In genomic region chr9:37919956-37920335, GRCh38 we compare ENCODE assay signal across 21 cellular contexts.
"Had no signal": no experiment of that assay in that cellular context is flagged by ENCODE, and none has a peak within 500 bp of the region (broad histone marks: within the 10 kb centered on the region; RNA-seq: fewer than 3 reads in every experiment).

No MANE protein-coding gene starts in this region.

- H3K4me3 Mint-ChIP-seq: activated CD8-positive, alpha-beta memory T cell treated with anti-CD3 and anti-CD28 coated beads, Interleukin-2, amount 10 ng/mL, durations not matched to agents 7 days and 5 days; activated CD8-positive, alpha-beta T cell treated with anti-CD3 and anti-CD28 coated beads, Interleukin-2, amount 10 ng/mL, durations not matched to agents 7 days and 5 days; activated naive CD8-positive, alpha-beta T cell; effector memory CD8-positive, alpha-beta T cell; immature natural killer cell had no signal

- H3K4me3 ChIP-seq: ascending aorta, heart left ventricle, lung, pancreas, psoas muscle, smooth muscle cell, suprapubic skin, tibial artery had no signal

- H3K9me3 Mint-ChIP-seq: activated T-helper 2 cell treated with anti-CD3 and anti-CD28 coated beads, Interferon-gamma antibody, Interleukin-2, Interleukin-4, amounts not matched to agents 10 μg/mL and 5 μg/mL and 100 μg/mL, durations not matched to agents 14 hours and 24 hours and 36 hours; effector memory CD8-positive, alpha-beta T cell; nephron progenitor cell had no signal

- DNase-seq: activated CD4-positive, alpha-beta T cell treated with anti-CD3 and anti-CD28 coated beads, Interleukin-2, amount 50 U/mL, for 1 hour; activated naive CD4-positive, alpha-beta T cell treated with Interleukin-2 at 50 U/mL for 16 hours; activated T-cell treated with anti-CD3 and anti-CD28 coated beads, Interleukin-2, amount 50 U/mL, for 48 hours; brain microvascular endothelial cell; cortex of kidney; effector memory CD8-positive, alpha-beta T cell; heart left ventricle; immature natural killer cell; pancreas; psoas muscle; stimulated activated naive CD4-positive, alpha-beta T cell had no signal

- ATAC-seq: effector memory CD8-positive, alpha-beta T cell; heart left ventricle had no signal

- H3K27me3 ChIP-seq: ascending aorta, brain microvascular endothelial cell, heart left ventricle, pancreas, suprapubic skin, tibial artery had no signal

- H3K27ac ChIP-seq: ascending aorta, brain microvascular endothelial cell, heart left ventricle, pancreas, psoas muscle, suprapubic skin, tibial artery had no signal

- H3K9me3 ChIP-seq: ascending aorta, heart left ventricle, pancreas, psoas muscle, suprapubic skin, tibial artery had no signal

- H3K36me3 Mint-ChIP-seq: activated CD8-positive, alpha-beta memory T cell treated with anti-CD3 and anti-CD28 coated beads, Interleukin-2, amount 10 ng/mL, durations not matched to agents 7 days and 5 days; activated naive CD8-positive, alpha-beta T cell; immature natural killer cell had no signal

- FAIRE-seq: pancreas had no signal

- H3K27me3 Mint-ChIP-seq: activated CD8-positive, alpha-beta memory T cell treated with anti-CD3 and anti-CD28 coated beads, Interleukin-2, amount 10 ng/mL, durations not matched to agents 7 days and 5 days; activated naive CD8-positive, alpha-beta T cell had no signal

- H3K27ac Mint-ChIP-seq: activated CD8-positive, alpha-beta memory T cell treated with anti-CD3 and anti-CD28 coated beads, Interleukin-2, amount 10 ng/mL, durations not matched to agents 7 days and 5 days; activated CD8-positive, alpha-beta T cell treated with anti-CD3 and anti-CD28 coated beads, Interleukin-2, amount 10 ng/mL, durations not matched to agents 7 days and 5 days; activated naive CD8-positive, alpha-beta T cell; activated T-helper 2 cell treated with anti-CD3 and anti-CD28 coated beads, Interferon-gamma antibody, Interleukin-2, Interleukin-4, amounts not matched to agents 10 μg/mL and 5 μg/mL and 100 μg/mL, durations not matched to agents 14 hours and 24 hours and 36 hours; effector memory CD8-positive, alpha-beta T cell; immature natural killer cell had no signal
